18 cellular contexts compared by ENCODE assay signal in genomic region chr15:69071265-69071664, GRCh38. TPM values are rescaled to one million over a fixed set of nuclear protein-coding genes. Genes with fewer than 3 reads are reported as not detected.
DNase-seq lines count a peak whose midpoint lies in the region; ATAC-seq, FAIRE-seq and TF ChIP-seq lines count a peak whose summit lies in the region.
"Had no signal": no experiment of that assay in that cellular context is flagged by ENCODE, and none has a peak within 500 bp of the region (broad histone marks: within the 10 kb centered on the region; RNA-seq: fewer than 3 reads in every experiment).

No MANE protein-coding gene starts in this region.

- peak; percentile 13 for FAIRE-seq in HTR-8/SVneo (lab: Jason Lieb, UNC)
- FAIRE-seq: A549, D721Med, G401.6, GM12891, GM19239 had no signal

- no peak overlapping the region for H3K4me3 ChIP-seq in RWPE2 (ENCODE audit: severe bottlenecking)
- H3K4me3 ChIP-seq in sigmoid colon, result no peak overlapping the region
- H3K4me3 ChIP-seq: A549, HAP-1 had no signal

- 90 to 93% methylated on average over 5 of the region's 5 CpGs for WGBS in sigmoid colon, 2 donors

- intact Hi-C loops in sigmoid colon (cut with DNase I), result no loop called here
- intact Hi-C loops in left ventricle myocardium superior (cut with micrococcal nuclease), result no loop called here

- H3K27ac ChIP-seq in RWPE2 (ENCODE audit: poor library complexity, severe bottlenecking) (no peak overlapping the region), sigmoid colon (no peak overlapping the region)
- H3K27ac ChIP-seq: A549, C4-2B had no signal

- no peak for ATAC-seq in RWPE2 (ENCODE audit: low read depth)
- ATAC-seq in left ventricle myocardium superior, result no peak
- ATAC-seq: A549 had no signal

- H3K9me3 ChIP-seq in RWPE2 (ENCODE audit: severe bottlenecking) (no peaks in the 10 kb centered on the region), sigmoid colon (peaks cover 0 to 3% (median 0%) of the 10 kb centered on the region in 4 donors)
- H3K9me3 ChIP-seq: Caco-2 had no signal

- no peaks in the 10 kb centered on the region for H3K36me3 ChIP-seq in RWPE2 (ENCODE audit: low read depth)
- H3K36me3 ChIP-seq in sigmoid colon, result no peaks in the 10 kb centered on the region
- H3K36me3 ChIP-seq: HAP-1 had no signal

- no peaks in the 10 kb centered on the region for H3K4me1 ChIP-seq in RWPE2 (ENCODE audit: insufficient read depth, poor library complexity, severe bottlenecking)
- peaks cover 0 to 15% (median 11%) of the 10 kb centered on the region in 4 donors for H3K4me1 ChIP-seq in sigmoid colon
- H3K4me1 ChIP-seq: Caco-2 had no signal

- DNase-seq in HTR-8/SVneo (ENCODE audit: insufficient read length, low spot score) (no peak), RWPE2 (ENCODE audit: low spot score) (peak; percentile 36), left kidney (ENCODE audit: low read depth, low spot score) (peak; percentile 68), sigmoid colon (peak; percentile 39), A172 (ENCODE audit: low spot score) (no peak), left ventricle myocardium superior (no peak)
- DNase-seq in central memory CD4-positive, alpha-beta T cell, result no peak
- DNase-seq: AML-193; Caco-2; CD4-positive, alpha-beta T cell had no signal

- TF ChIP-seq CTCF in RWPE2 (IDR thresholded peaks at IDR 0.05; ENCODE audit: poor library complexity, severe bottlenecking), result peak; percentile 12
- TF ChIP-seq CTCF in sigmoid colon (IDR thresholded peaks at IDR 0.05), result no peak

- no peak for TF ChIP-seq POLR2A in sigmoid colon (IDR thresholded peaks at IDR 0.05)

- TF ChIP-seq EP300 in sigmoid colon (IDR thresholded peaks at IDR 0.05), result no peak

- H3K27me3 ChIP-seq in RWPE2 (ENCODE audit: insufficient read depth, poor library complexity, severe bottlenecking), result no peaks in the 10 kb centered on the region
- peaks cover 2 to 34% (median 12%) of the 10 kb centered on the region in 3 donors for H3K27me3 ChIP-seq in sigmoid colon

RNA-seq across cellular contexts. Expression of gene NOX5, which starts 56.8 kb away (rescaled TPM):
- under 1 TPM in 2 of 4 donors, not detected in 2; 0.36 to 0.49 TPM for total RNA-seq in sigmoid colon
- polyA plus RNA-seq in sigmoid colon, result under 1 TPM in 1 of 3 donors, not detected in 2; 0.16 TPM
- total RNA-seq in A172 (2014; rRNA removed; shearing (Covaris generic)), result not detected in 2 replicates
- not detected for total RNA-seq in left ventricle myocardium superior
- total RNA-seq: CD4-positive, alpha-beta T cell; H4 had no signal

Comparison
In these comparisons a context has a peak if more than half of its experiments do, and no peak if none do; other contexts are left out.
1. DNase-seq: peak in RWPE2 (single experiment), left kidney (single experiment) and sigmoid colon (single experiment); none in HTR-8/SVneo (single experiment), central memory CD4-positive, alpha-beta T cell (single experiment), A172 (single experiment) and left ventricle myocardium superior (single experiment).